Comparison of ENCODE assay signal across 8 cellular contexts in genomic region chr7:45574521-45575500, GRCh38. TPM values are rescaled to one million over a fixed set of nuclear protein-coding genes. Genes with fewer than 3 reads are reported as not detected.
DNase-seq lines count a peak whose midpoint lies in the region; ATAC-seq and TF ChIP-seq lines count a peak whose summit lies in the region.

No MANE protein-coding gene starts in this region.

- H3K4me2 ChIP-seq in parathyroid adenoma (ENCODE audit: low read length): peak overlapping the region; percentile 72

- TF ChIP-seq CTCF in foreskin fibroblast (IDR thresholded peaks at IDR 0.05; ENCODE audit: low read depth, low read length) (no peak), parathyroid adenoma (IDR thresholded peaks at IDR 0.05) (no peak)

- no peaks in the 10 kb centered on the region for H3K9me3 ChIP-seq in T-helper 17 cell (ENCODE audit: control insufficient read depth, low read length, poor library complexity, severe bottlenecking)
- no peaks in the 10 kb centered on the region for H3K9me3 ChIP-seq in parathyroid adenoma (ENCODE audit: control insufficient read depth, low read length)

- no peak overlapping the region for H3K9ac ChIP-seq in parathyroid adenoma

- H3K4me1 Mint-ChIP-seq in T-helper 17 cell: no peaks in the 10 kb centered on the region

- ATAC-seq in HG03175 (IDR thresholded peaks at IDR 0.05; ENCODE audit: unreplicated experiment) (peak; percentile 46), T-helper 17 cell (no peak), GM21737 (IDR thresholded peaks at IDR 0.05; ENCODE audit: unreplicated experiment) (no peak)

- H3K4me3 ChIP-seq in foreskin fibroblast (ENCODE audit: low read depth in 1 of 2, low read length in 2 of 2): peak overlapping the region; percentile 28 to 57
- peak overlapping the region; percentile 54 for H3K4me3 ChIP-seq in parathyroid adenoma (ENCODE audit: low read depth, low read length)

- H3K36me3 Mint-ChIP-seq in T-helper 17 cell (ENCODE audit: low read depth): no peaks in the 10 kb centered on the region

- no peak overlapping the region for H3K27ac Mint-ChIP-seq in T-helper 17 cell

- H3K27me3 ChIP-seq in parathyroid adenoma (ENCODE audit: control insufficient read depth, insufficient read depth, low read length): no peaks in the 10 kb centered on the region

- peak; percentile 81 for DNase-seq in DMS153 treated with DMSO at 0.1 percent for 48 hours (lab: John Stamatoyannopoulos, UW; ENCODE audit: unreplicated experiment)
- no peak for DNase-seq in DMS153 (lab: John Stamatoyannopoulos, UW)
- no peak for DNase-seq in T-helper 17 cell
- DNase-seq in foreskin fibroblast: peak; percentile 51 to 74
- DNase-seq in NCI-H128 (lab: John Stamatoyannopoulos, UW; ENCODE audit: unreplicated experiment): no peak

- peak overlapping the region; percentile 52 for H3K4me3 Mint-ChIP-seq in T-helper 17 cell

- H3K36me3 ChIP-seq in parathyroid adenoma (ENCODE audit: control insufficient read depth, insufficient read depth, low read length): no peaks in the 10 kb centered on the region

- H3K27ac ChIP-seq in parathyroid adenoma: no peak overlapping the region

- no peaks in the 10 kb centered on the region for H3K79me2 ChIP-seq in parathyroid adenoma

- peak overlapping the region; percentile 87 for H2AFZ ChIP-seq in parathyroid adenoma

- peaks cover 53% of the 10 kb centered on the region for H3K27me3 Mint-ChIP-seq in T-helper 17 cell

- peaks cover 7% of the 10 kb centered on the region for H3K4me1 ChIP-seq in parathyroid adenoma

RNA-seq across cellular contexts. Expression of gene ADCY1, which starts 0.6 kb away (rescaled TPM):
- not detected for total RNA-seq in T-helper 17 cell

Comparison
In these comparisons a context has a peak if more than half of its experiments do, and no peak if none do; other contexts are left out.
1. DNase-seq: peak in DMS153 treated with DMSO at 0.1 percent for 48 hours (single experiment) and foreskin fibroblast (2 of 2); none in DMS153 (single experiment), T-helper 17 cell (0 of 3) and NCI-H128 (single experiment).